In the genomic region with DNA sequence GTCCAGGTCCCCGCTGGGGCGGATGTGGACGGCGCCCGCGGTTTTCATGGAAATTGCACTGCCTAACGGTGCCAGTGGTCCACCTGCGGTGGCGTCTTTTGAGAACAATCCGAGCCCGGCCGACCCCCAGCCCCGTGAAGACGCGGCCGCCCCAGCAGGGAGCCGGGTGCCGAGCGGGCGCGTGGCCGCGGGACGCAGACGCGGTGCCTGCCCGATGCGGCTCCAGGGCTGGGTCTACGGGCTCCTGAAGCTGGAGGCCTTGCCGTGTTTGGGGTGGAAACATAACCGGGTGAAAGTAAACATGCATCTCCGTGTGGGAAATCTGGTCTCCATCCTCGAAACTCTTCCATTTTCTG, we compare ENCODE assay signal across 8 cellular contexts. TPM values are rescaled to one million over a fixed set of nuclear protein-coding genes. Genes with fewer than 3 reads are reported as not detected.
DNase-seq lines count a peak whose midpoint lies in the region; TF ChIP-seq lines count a peak whose summit lies in the region.

No MANE protein-coding gene starts in this region.

- H3K4me3 ChIP-seq in choroid plexus epithelial cell (ENCODE audit: low read depth, low read length) (peak overlapping the region; percentile 76), mesendoderm (ENCODE audit: low read length) (peak overlapping the region; percentile 82), urinary bladder (ENCODE audit: low read depth, low read length) (peak overlapping the region; percentile 98)

- no peaks in the 10 kb centered on the region for H3K9me3 ChIP-seq in H9 (ENCODE audit: control insufficient read depth, low read depth, low read length)

- no peak overlapping the region for H4K8ac ChIP-seq in H9 (replicated peaks; ENCODE audit: insufficient read length, low read depth, low read length)
- no peak overlapping the region for H4K8ac ChIP-seq in mesendoderm (ENCODE audit: low read depth, low read length)

- no peak overlapping the region for H3K4ac ChIP-seq in H9 (ENCODE audit: low read depth, low read length)
- peak overlapping the region; percentile 63 for H3K4ac ChIP-seq in mesendoderm (ENCODE audit: low read depth, low read length)

- H3K4me1 ChIP-seq in H9 (ENCODE audit: insufficient read depth, low read length) (peaks cover 5% of the 10 kb centered on the region), mesendoderm (ENCODE audit: control insufficient read depth, low read depth, low read length) (peaks cover 13% of the 10 kb centered on the region), urinary bladder (ENCODE audit: insufficient read depth) (no peaks in the 10 kb centered on the region)

- H2BK20ac ChIP-seq in H9 (ENCODE audit: low read depth, low read length, poor library complexity, severe bottlenecking) = no peak overlapping the region

- H2BK5ac ChIP-seq in H9 (ENCODE audit: insufficient read length, low read length) (no peak overlapping the region), mesendoderm (ENCODE audit: low read length) (peak overlapping the region; percentile 15)

- peak overlapping the region; percentile 82 to 90 for H3K4me3 Mint-ChIP-seq in H9

- WGBS in H9 (ENCODE audit: extremely low coverage, insufficient read length, low lambda C conversion rate) = no CpG with 5 or more reads among the region's 33 CpGs
- WGBS in mesendoderm (ENCODE audit: extremely low coverage, insufficient coverage, low lambda C conversion rate) = no CpG with 5 or more reads among the region's 33 CpGs
- WGBS in urinary bladder = under 1% methylated on average over 33 of the region's 33 CpGs

- no peak overlapping the region for H4K91ac ChIP-seq in H9 (ENCODE audit: insufficient read length, low read depth, low read length)

- no peak overlapping the region for H2AFZ ChIP-seq in H9 (ENCODE audit: low read length)

- H3K79me2 ChIP-seq in H9 (ENCODE audit: insufficient read depth, low read length) = peaks cover 14% of the 10 kb centered on the region; the same call in 1 of the 2 replicates
- peaks cover 41% of the 10 kb centered on the region for H3K79me2 ChIP-seq in mesendoderm (ENCODE audit: control insufficient read depth, insufficient read depth, low read length)

- H4K5ac ChIP-seq in H9 (ENCODE audit: insufficient read length, low read depth, low read length) = no peak overlapping the region
- no peak overlapping the region for H4K5ac ChIP-seq in mesendoderm (ENCODE audit: low read length)

- H2AK5ac ChIP-seq in H9 (ENCODE audit: insufficient read length, low read length) (no peak overlapping the region), mesendoderm (ENCODE audit: low read length) (no peak overlapping the region)

- H2BK12ac ChIP-seq in H9 (ENCODE audit: insufficient read length, low read depth, low read length) = no peak overlapping the region

- H3K36me3 Mint-ChIP-seq in H9 (ENCODE audit: insufficient read depth in 1 of 3, low read depth in 3 of 3) = peaks cover 0 to 4% (median 0%) of the 10 kb centered on the region in 3 experiments; a peak in 2 of 7 replicates

- peaks cover 8% of the 10 kb centered on the region for H3K23me2 ChIP-seq in H9 (ENCODE audit: insufficient read length, low read depth, low read length, poor library complexity, severe bottlenecking)

- peak overlapping the region; percentile 90 for H3K4me2 ChIP-seq in H9 (ENCODE audit: insufficient read depth, insufficient read length, low read length)
- peak overlapping the region; percentile 91 for H3K4me2 ChIP-seq in mesendoderm (ENCODE audit: low read length)

- H2BK120ac ChIP-seq in H9 (ENCODE audit: low read depth, low read length, poor library complexity, severe bottlenecking) = no peak overlapping the region
- H2BK120ac ChIP-seq in mesendoderm (ENCODE audit: low read depth, low read length) = peak overlapping the region; percentile 77

- DNase-seq in DMS53 (lab: John Stamatoyannopoulos, UW) = peak; percentile 85
- no peak for DNase-seq in DMS53 treated with DMSO at 0.1 percent for 48 hours (lab: John Stamatoyannopoulos, UW; ENCODE audit: unreplicated experiment)
- DNase-seq in H9 = no peak
- peak; percentile 26 for DNase-seq in NCI-H2227 treated with DMSO at 0.1 percent for 48 hours (lab: John Stamatoyannopoulos, UW)
- DNase-seq in choroid plexus epithelial cell (ENCODE audit: low read depth) = no peak
- no peak for DNase-seq in mesendoderm
- no peak for DNase-seq in medulla oblongata (ENCODE audit: extremely low spot score)

- H3K27ac ChIP-seq in H9 (ENCODE audit: insufficient read length, low read depth, low read length) = no peak overlapping the region
- peak overlapping the region; percentile 93 for H3K27ac ChIP-seq in mesendoderm (ENCODE audit: low read depth, low read length)
- peak overlapping the region; percentile 38 for H3K27ac ChIP-seq in urinary bladder (ENCODE audit: low read depth)

- no peak overlapping the region for H2BK15ac ChIP-seq in H9 (ENCODE audit: low read depth, low read length)
- H2BK15ac ChIP-seq in mesendoderm (replicated peaks; ENCODE audit: low read depth) = no peak overlapping the region

- H3K36me3 ChIP-seq in mesendoderm (ENCODE audit: control insufficient read depth, insufficient read depth, low read length) (no peaks in the 10 kb centered on the region), urinary bladder (ENCODE audit: insufficient read depth) (no peaks in the 10 kb centered on the region)

- H4K20me1 ChIP-seq in H9 (ENCODE audit: control insufficient read depth, insufficient read depth, insufficient read length) = no peaks in the 10 kb centered on the region

- H3K14ac ChIP-seq in H9 (ENCODE audit: insufficient read depth, low read length) = no peak overlapping the region

- peaks cover 63 to 68% of the 10 kb centered on the region in 2 experiments for H3K4me1 Mint-ChIP-seq in H9

- H3K79me1 ChIP-seq in H9 (ENCODE audit: insufficient read depth, low read depth, low read length, poor library complexity, severe bottlenecking) (peaks cover 3% of the 10 kb centered on the region), mesendoderm (ENCODE audit: low read length) (peaks cover 9% of the 10 kb centered on the region)

- H3T11ph ChIP-seq in H9 (ENCODE audit: low read length) = no peak overlapping the region

- H3K9ac ChIP-seq in H9 (ENCODE audit: extremely low read depth, insufficient read length, low read length) (peak overlapping the region; percentile 49), mesendoderm (ENCODE audit: low read length) (peak overlapping the region; percentile 89)

- H3K23ac ChIP-seq in H9 (ENCODE audit: insufficient read length, low read depth, low read length) (no peak overlapping the region), mesendoderm (ENCODE audit: low read length) (no peak overlapping the region)

- peaks cover 3 to 6% of the 10 kb centered on the region in 2 experiments; a peak in 4 of 5 replicates for H3K9me3 Mint-ChIP-seq in H9

- no peaks in the 10 kb centered on the region for H3K27me3 Mint-ChIP-seq in H9 (ENCODE audit: low read depth)

- H3K18ac ChIP-seq in H9 (ENCODE audit: insufficient read length, low read depth, low read length) (no peak overlapping the region), mesendoderm (ENCODE audit: low read length) (peak overlapping the region; percentile 98)

- H3K56ac ChIP-seq in H9 (ENCODE audit: insufficient read length, low read depth, low read length) = no peak overlapping the region
- H3K56ac ChIP-seq in mesendoderm (ENCODE audit: low read length) = peak overlapping the region; percentile 80

- H3K27me3 ChIP-seq in H9 (ENCODE audit: insufficient read depth, low read length) (no peaks in the 10 kb centered on the region), mesendoderm (ENCODE audit: insufficient read depth, low read length, poor library complexity) (no peaks in the 10 kb centered on the region)

- TF ChIP-seq CTCF in H9 (conservative IDR thresholded peaks at IDR 0.05) (no peak), choroid plexus epithelial cell (conservative IDR thresholded peaks at IDR 0.05; ENCODE audit: low read depth, low read length) (no peak)

- peak overlapping the region in 2 of 3 experiments; percentile 22 to 70; a peak in 4 of 7 replicates for H3K27ac Mint-ChIP-seq in H9

RNA-seq across cellular contexts. Expression of a gene that starts 0.5 kb away (rescaled TPM):
- total RNA-seq in H9 (2021) (55.2 and 55.3 TPM in 2 replicates), urinary bladder (32.6 TPM)
- polyA plus RNA-seq in mesendoderm (2013, experiment 1 of 2) = 11.4 TPM
- 10.8 TPM for polyA plus RNA-seq in mesendoderm (2013, experiment 2 of 2)
- polyA plus RNA-seq in urinary bladder = 19.2 TPM

Comparison
In these comparisons a context has a peak if more than half of its experiments do, and no peak if none do; other contexts are left out.
1. DNase-seq: peak in DMS53 (single experiment) and NCI-H2227 treated with DMSO at 0.1 percent for 48 hours (single experiment); none in DMS53 treated with DMSO at 0.1 percent for 48 hours (single experiment), H9 (single experiment), choroid plexus epithelial cell (single experiment), mesendoderm (single experiment) and medulla oblongata (single experiment).
2. Peak in every context shown above with its lines, with median percentiles within 50 percentile points of each other: H3K4me3 ChIP-seq.